In genomic region chr12:117093918-117094630, GRCh38 we compare ENCODE assay signal across 1 cellular context.
TF ChIP-seq lines count a peak whose summit lies in the region.

No MANE protein-coding gene starts in this region.

TF ChIP-seq in H1, 55 proteins besides CTCF, POLR2A, EP300 and RAD21 (continued from another document):
- no peak for TF ChIP-seq USF2 (IDR thresholded peaks at IDR 0.05; ENCODE audit: low read length)
- TF ChIP-seq BCL11A (IDR thresholded peaks at IDR 0.05; ENCODE audit: low read depth in 2 of 2, low read length in 2 of 2): no peak
- TF ChIP-seq PHF8 (conservative IDR thresholded peaks at IDR 0.05; ENCODE audit: low read depth, low read length): no peak
- TF ChIP-seq TCF12 (IDR thresholded peaks at IDR 0.05; ENCODE audit: low read depth, low read length): no peak
- no peak for TF ChIP-seq TAF1 (IDR thresholded peaks at IDR 0.05; ENCODE audit: low read depth, low read length)
- no peak for TF ChIP-seq SIRT6 (IDR thresholded peaks at IDR 0.05; ENCODE audit: low read length)
- TF ChIP-seq, protein P1, sequence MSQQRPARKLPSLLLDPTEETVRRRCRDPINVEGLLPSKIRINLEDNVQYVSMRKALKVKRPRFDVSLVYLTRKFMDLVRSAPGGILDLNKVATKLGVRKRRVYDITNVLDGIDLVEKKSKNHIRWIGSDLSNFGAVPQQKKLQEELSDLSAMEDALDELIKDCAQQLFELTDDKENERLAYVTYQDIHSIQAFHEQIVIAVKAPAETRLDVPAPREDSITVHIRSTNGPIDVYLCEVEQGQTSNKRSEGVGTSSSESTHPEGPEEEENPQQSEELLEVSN (IDR thresholded peaks at IDR 0.05): no peak
- TF ChIP-seq TAF7 (optimal IDR thresholded peaks at IDR 0.05; ENCODE audit: borderline replicate concordance, low read depth, low read length): no peak
